In the genomic region with DNA sequence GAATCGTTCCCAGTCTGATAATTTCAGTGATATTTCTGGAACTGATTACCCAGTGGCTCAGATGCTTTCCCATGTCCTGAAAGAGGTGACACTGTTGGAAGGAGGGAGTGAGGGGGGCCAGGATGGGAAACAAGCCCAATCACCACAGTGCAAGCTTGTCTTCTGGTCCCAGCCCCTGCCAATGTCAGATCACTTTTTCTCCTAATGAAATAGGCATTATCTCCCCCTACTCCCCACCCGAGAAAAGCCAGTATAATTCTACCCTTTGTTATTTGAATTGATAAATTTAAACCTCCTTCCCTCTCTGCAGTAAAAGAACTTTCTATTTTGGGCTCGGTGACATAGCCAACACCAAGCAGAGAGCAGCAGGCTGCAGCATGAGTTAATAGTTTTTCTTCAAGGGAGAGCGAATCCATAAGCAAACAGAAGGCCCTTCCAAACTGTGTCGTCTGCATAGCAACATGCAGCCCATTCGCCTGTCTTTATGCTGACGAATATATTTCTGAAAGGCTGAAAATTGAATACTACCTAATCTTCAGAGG, we compare ENCODE assay signal across 9 cellular contexts. TPM values are rescaled to one million over a fixed set of nuclear protein-coding genes. Genes with fewer than 3 reads are reported as not detected.
A peak's percentile ranks its signal among the peaks of the same experiment; 100 is the strongest.
DNase-seq lines count a peak whose midpoint lies in the region; ATAC-seq and TF ChIP-seq lines count a peak whose summit lies in the region.
"Had no signal": no experiment of that assay in that cellular context is flagged by ENCODE, and none has a peak within 500 bp of the region (broad histone marks: within the 10 kb centered on the region; RNA-seq: fewer than 3 reads in every experiment).

No MANE protein-coding gene starts in this region.

- no peaks in the 10 kb centered on the region for H3K36me3 ChIP-seq in RWPE2 (ENCODE audit: low read depth)
- no peaks in the 10 kb centered on the region for H3K36me3 ChIP-seq in neuron (ENCODE audit: insufficient read depth, low read length)

- peak overlapping the region; percentile 14 for H3K27ac ChIP-seq in RWPE2 (ENCODE audit: poor library complexity, severe bottlenecking)

- peak; percentile 75 for DNase-seq in DMS 273 treated with DMSO at 0.1 percent for 48 hours (lab: John Stamatoyannopoulos, UW)
- no peak for DNase-seq in RWPE2 (ENCODE audit: low spot score)
- peak; percentile 35 for DNase-seq in fibroblast of the conjunctiva (ENCODE audit: low read depth)
- DNase-seq in GDM1 (lab: John Stamatoyannopoulos, UW) = no peak
- no peak for DNase-seq in HT-29 (ENCODE audit: low spot score)
- no peak for DNase-seq in activated CD8-positive, alpha-beta memory T cell treated with anti-CD3 and anti-CD28 coated beads for 24 hours
- DNase-seq: activated CD4-positive, alpha-beta T cell treated with anti-CD3 and anti-CD28 coated beads for 4 hours had no signal

- no peaks in the 10 kb centered on the region for H3K9me3 ChIP-seq in RWPE2 (ENCODE audit: severe bottlenecking)
- H3K9me3 ChIP-seq in neuron (ENCODE audit: low read length) = no peaks in the 10 kb centered on the region

- ATAC-seq in RWPE2 (ENCODE audit: low read depth) = peak; percentile 67
- no peak for ATAC-seq in GM18502 (IDR thresholded peaks at IDR 0.05; ENCODE audit: poor library complexity, unreplicated experiment)

- no peaks in the 10 kb centered on the region for H3K27me3 ChIP-seq in RWPE2 (ENCODE audit: insufficient read depth, poor library complexity, severe bottlenecking)
- no peaks in the 10 kb centered on the region for H3K27me3 ChIP-seq in neuron (ENCODE audit: insufficient read depth, low read length)

- H3K4me1 ChIP-seq in RWPE2 (ENCODE audit: insufficient read depth, poor library complexity, severe bottlenecking) (peaks cover 16% of the 10 kb centered on the region), neuron (ENCODE audit: insufficient read depth, low read length) (peaks cover 15% of the 10 kb centered on the region)

- no peak for TF ChIP-seq CTCF in RWPE2 (IDR thresholded peaks at IDR 0.05; ENCODE audit: poor library complexity, severe bottlenecking)

- H3K4me3 ChIP-seq in RWPE2 (ENCODE audit: severe bottlenecking) (no peak overlapping the region), neuron (ENCODE audit: low read length) (peak overlapping the region; percentile 24)

- H2AFZ ChIP-seq in neuron (ENCODE audit: low read depth, low read length) = peak overlapping the region; percentile 66

RNA-seq across cellular contexts. Expression of gene PPP2CA, which starts 14.6 kb away (rescaled TPM):
- total RNA-seq in HT-29 (2014; rRNA removed; shearing (Covaris generic)) = 212 and 215 TPM in 2 replicates

Comparison
In these comparisons a context has a peak if more than half of its experiments do, and no peak if none do; other contexts are left out.
1. DNase-seq: peak in DMS 273 treated with DMSO at 0.1 percent for 48 hours (single experiment) and fibroblast of the conjunctiva (single experiment); none in RWPE2 (single experiment), GDM1 (single experiment), HT-29 (single experiment) and activated CD8-positive, alpha-beta memory T cell treated with anti-CD3 and anti-CD28 coated beads for 24 hours (single experiment).